8 cellular contexts compared by ENCODE assay signal in genomic region chr20:25399038-25399430, GRCh38. TPM values are rescaled to one million over a fixed set of nuclear protein-coding genes. Genes with fewer than 3 reads are reported as not detected.
DNase-seq lines count a peak whose midpoint lies in the region; ATAC-seq and TF ChIP-seq lines count a peak whose summit lies in the region.

No MANE protein-coding gene starts in this region.

- no peak overlapping the region for H3K4me3 ChIP-seq in adipocyte (ENCODE audit: low read length)
- H3K4me3 ChIP-seq in left ventricle myocardium inferior, result no peak overlapping the region

- peaks cover 12% of the 10 kb centered on the region for H3K4me1 ChIP-seq in adipocyte (ENCODE audit: control insufficient read depth, insufficient read depth, low read length)
- no peaks in the 10 kb centered on the region for H3K4me1 ChIP-seq in left ventricle myocardium inferior

- no peak overlapping the region for H3K9ac ChIP-seq in adipocyte (ENCODE audit: low read length)

- peaks cover 16% of the 10 kb centered on the region for H3K9me3 ChIP-seq in adipocyte (ENCODE audit: control insufficient read depth, low read length)
- H3K9me3 ChIP-seq in left ventricle myocardium inferior (replicated peaks), result peaks cover 26% of the 10 kb centered on the region

- H3K27me3 ChIP-seq in adipocyte (replicated peaks; ENCODE audit: control insufficient read depth, insufficient read depth, low read length) (no peaks in the 10 kb centered on the region), left ventricle myocardium inferior (ENCODE audit: low read depth) (no peaks in the 10 kb centered on the region)

- peak; percentile 74 for TF ChIP-seq CTCF in left ventricle myocardium inferior (IDR thresholded peaks at IDR 0.05; ENCODE audit: borderline replicate concordance)

- intact Hi-C loops in left ventricle myocardium inferior (cut with micrococcal nuclease), result loop anchor here (10.0 kb wide), 4 partner anchors 94 to 404 kb away; partner anchors contain the start of genes APMAP and ENTPD6

- no peak overlapping the region for H3K27ac ChIP-seq in left ventricle myocardium inferior (replicated peaks)

- H3K36me3 ChIP-seq in adipocyte (ENCODE audit: control insufficient read depth, insufficient read depth, low read length, severe bottlenecking), result no peaks in the 10 kb centered on the region
- no peaks in the 10 kb centered on the region for H3K36me3 ChIP-seq in left ventricle myocardium inferior

- ATAC-seq in HG03469 (IDR thresholded peaks at IDR 0.05; ENCODE audit: unreplicated experiment) (peak; percentile 56), HG02763 (IDR thresholded peaks at IDR 0.05; ENCODE audit: unreplicated experiment) (no peak)

- peak; percentile 14 for DNase-seq in activated naive CD4-positive, alpha-beta T cell treated with Interleukin-2 at 50 U/mL for 16 hours
- DNase-seq in activated naive CD4-positive, alpha-beta T cell (lab: John Stamatoyannopoulos, UW), result no peak
- peak; percentile 47 to 82 for DNase-seq in NCI-H524 (lab: John Stamatoyannopoulos, UW)
- peak; percentile 90 for DNase-seq in adipocyte (ENCODE audit: low read depth)
- DNase-seq in left ventricle myocardium inferior, result no peak
- DNase-seq in putamen (ENCODE audit: low spot score), result peak; percentile 82

RNA-seq across cellular contexts. Expression of gene ABHD12, which starts 8.4 kb away (rescaled TPM):
- 23.2 TPM for total RNA-seq in left ventricle myocardium inferior

RNA-seq across cellular contexts. Expression of gene GINS1, which starts 8.4 kb away (rescaled TPM):
- 0.41 TPM for total RNA-seq in left ventricle myocardium inferior

Comparison
In these comparisons a context has a peak if more than half of its experiments do, and no peak if none do; other contexts are left out.
1. DNase-seq: peak in activated naive CD4-positive, alpha-beta T cell treated with Interleukin-2 at 50 U/mL for 16 hours (single experiment), NCI-H524 (2 of 2), adipocyte (single experiment) and putamen (single experiment); none in activated naive CD4-positive, alpha-beta T cell (0 of 4) and left ventricle myocardium inferior (single experiment).